ENCODE assay signal across 20 cellular contexts in genomic region chr17:71535311-71535710, GRCh38.
"Had no signal": no experiment of that assay in that cellular context is flagged by ENCODE, and none has a peak within 500 bp of the region (broad histone marks: within the 10 kb centered on the region; RNA-seq: fewer than 3 reads in every experiment).

No MANE protein-coding gene starts in this region.

- H3K79me2 ChIP-seq: parathyroid adenoma had no signal

- H3K4me3 ChIP-seq: gastrocnemius medialis, lung, psoas muscle, right lobe of liver, suprapubic skin, thyroid gland, vagina had no signal

- H2AFZ ChIP-seq: parathyroid adenoma had no signal

- H3K36me3 ChIP-seq: gastrocnemius medialis, right lobe of liver, suprapubic skin, thyroid gland, vagina had no signal

- H3K9ac ChIP-seq: parathyroid adenoma had no signal

- ATAC-seq: gastrocnemius medialis; left colon; left ventricle myocardium superior; naive thymus-derived CD4-positive, alpha-beta T cell; psoas muscle; right lobe of liver; stimulated activated effector memory CD8-positive, alpha-beta T cell treated with anti-CD3 and anti-CD28 coated beads, Interleukin-12 subunit alpha, Interleukin-12 subunit beta, amount 100 ng/mL, for 72 hours; stimulated activated naive CD8-positive, alpha-beta T cell treated with anti-CD3 and anti-CD28 coated beads, Interleukin-15, Interleukin-2, amounts not matched to agents 100 U/mL and 50 U/mL, for 24 hours had no signal

- H3K4me1 ChIP-seq: gastrocnemius medialis, parathyroid adenoma, psoas muscle, right lobe of liver, thyroid gland, vagina had no signal

- H3K9me3 ChIP-seq: gastrocnemius medialis, psoas muscle, right lobe of liver, suprapubic skin, thyroid gland, vagina had no signal

- FAIRE-seq: colon, kidney had no signal

- H3K27me3 ChIP-seq: right lobe of liver, suprapubic skin, thyroid gland, vagina had no signal

- H3K27ac ChIP-seq: gastrocnemius medialis, parathyroid adenoma, psoas muscle, right lobe of liver, suprapubic skin, thyroid gland, vagina had no signal

- DNase-seq: dermis blood vessel endothelial cell; gastrocnemius medialis; kidney; left colon; left ventricle myocardium superior; naive thymus-derived CD4-positive, alpha-beta T cell; nephron progenitor cell; psoas muscle; retina; right lobe of liver; stimulated activated CD4-positive, alpha-beta T cell treated with anti-CD3 and anti-CD28 coated beads, Interleukin-4, amount 100 ng/mL, for 1 hour; stimulated activated CD8-positive, alpha-beta memory T cell treated with anti-CD3 and anti-CD28 coated beads, Interleukin-4, amount 100 ng/mL, for 48 hours; stimulated activated naive CD8-positive, alpha-beta T cell treated with anti-CD3 and anti-CD28 coated beads, Interleukin-15, Interleukin-2, amounts not matched to agents 100 U/mL and 50 U/mL, for 24 hours; thyroid gland had no signal
